ENCODE assay signal across 18 cellular contexts in genomic region chr5:113231653-113232000, GRCh38.
DNase-seq lines count a peak whose midpoint lies in the region; ATAC-seq and TF ChIP-seq lines count a peak whose summit lies in the region.
"Had no signal": no experiment of that assay in that cellular context is flagged by ENCODE, and none has a peak within 500 bp of the region (broad histone marks: within the 10 kb centered on the region; RNA-seq: fewer than 3 reads in every experiment).

No MANE protein-coding gene starts in this region.

- no peak for ATAC-seq in HCT116
- ATAC-seq in foreskin keratinocyte: no peak
- no peak for ATAC-seq in GM18858 (IDR thresholded peaks at IDR 0.05; ENCODE audit: unreplicated experiment)
- ATAC-seq: Panc1 had no signal

- H3K27me3 ChIP-seq in HCT116 (ENCODE audit: insufficient read depth, low read length) (no peaks in the 10 kb centered on the region), SJCRH30 (no peaks in the 10 kb centered on the region), foreskin keratinocyte (no peaks in the 10 kb centered on the region), smooth muscle cell (ENCODE audit: low read depth) (no peaks in the 10 kb centered on the region)

- no peak for TF ChIP-seq CTCF in HCT116 (IDR thresholded peaks at IDR 0.05 in 2 of 3, conservative IDR thresholded peaks at IDR 0.05 in 1 of 3; ENCODE audit: borderline replicate concordance in 1 of 3, insufficient read depth in 1 of 3, low read depth in 2 of 3, low read length in 2 of 3)
- TF ChIP-seq CTCF in foreskin keratinocyte (conservative IDR thresholded peaks at IDR 0.05): no peak
- no peak for TF ChIP-seq CTCF in smooth muscle cell (IDR thresholded peaks at IDR 0.05; ENCODE audit: borderline replicate concordance, insufficient read depth, poor library complexity, severe bottlenecking)

- CTCF ChIA-PET in HCT116 (lab: Charles Lee): no interaction called here

- H3K9me3 ChIP-seq in HCT116 (ENCODE audit: control insufficient read depth in 1 of 2, insufficient read depth in 1 of 2, low read depth in 1 of 2, low read length in 2 of 2): no peaks in the 10 kb centered on the region
- H3K9me3 ChIP-seq in SJCRH30 (replicated peaks): no peaks in the 10 kb centered on the region
- no peaks in the 10 kb centered on the region for H3K9me3 ChIP-seq in smooth muscle cell (replicated peaks; ENCODE audit: low read depth)
- H3K9me3 ChIP-seq: SK-N-SH had no signal

- H2AFZ ChIP-seq in HCT116 (ENCODE audit: low read depth, low read length, poor library complexity, severe bottlenecking): no peak overlapping the region
- H2AFZ ChIP-seq in smooth muscle cell (ENCODE audit: low read depth): no peak overlapping the region

- DNase-seq in HCT116 (ENCODE audit: low read depth, low spot score): no peak
- no peak for DNase-seq in SJCRH30
- no peak for DNase-seq in foreskin keratinocyte
- DNase-seq in smooth muscle cell (lab: John Stamatoyannopoulos, UW; ENCODE audit: unreplicated experiment): no peak
- no peak for DNase-seq in NCI-H2107 (lab: John Stamatoyannopoulos, UW)
- no peak for DNase-seq in NCI-H526 (lab: John Stamatoyannopoulos, UW)
- DNase-seq: DMS 273 treated with DMSO at 0.1 percent for 48 hours, DND-41, MM.1S, NCI-H1092, NCI-H1436 treated with DMSO at 0.1 percent for 48 hours, NCI-H2029, NCI-H2171, NCI-H526 treated with DMSO at 0.1 percent for 48 hours, Right ventricle myocardium superior, SK-N-SH had no signal

- intact Hi-C loops in HCT116 (cut with micrococcal nuclease): no loop called here

- H3F3A ChIP-seq in smooth muscle cell (ENCODE audit: low read depth): no peaks in the 10 kb centered on the region

- H3K9me2 ChIP-seq in HCT116 (ENCODE audit: insufficient read depth): no peaks in the 10 kb centered on the region
- H3K9me2 ChIP-seq: SK-N-SH had no signal

- H3K4me1 ChIP-seq in HCT116 (ENCODE audit: control insufficient read depth in 1 of 2, insufficient read depth in 2 of 2, low read length in 2 of 2): peaks cover 32 to 53% of the 10 kb centered on the region in 2 experiments
- H3K4me1 ChIP-seq in SJCRH30: peaks cover 40% of the 10 kb centered on the region
- H3K4me1 ChIP-seq in foreskin keratinocyte: peaks cover 42% of the 10 kb centered on the region
- H3K4me1 ChIP-seq in smooth muscle cell (ENCODE audit: low read depth): peaks cover 10% of the 10 kb centered on the region

- H3K9ac ChIP-seq in HCT116 (ENCODE audit: low read length): no peak overlapping the region
- H3K9ac ChIP-seq in smooth muscle cell (ENCODE audit: low read depth): no peak overlapping the region
- H3K9ac ChIP-seq: SK-N-SH had no signal

- H3K36me3 ChIP-seq in HCT116 (ENCODE audit: control insufficient read depth in 1 of 2, insufficient read depth in 2 of 2, low read length in 2 of 2): no peaks in the 10 kb centered on the region
- H3K36me3 ChIP-seq in SJCRH30: no peaks in the 10 kb centered on the region
- no peaks in the 10 kb centered on the region for H3K36me3 ChIP-seq in smooth muscle cell (ENCODE audit: low read depth)

- no peaks in the 10 kb centered on the region for H3K79me2 ChIP-seq in HCT116 (ENCODE audit: insufficient read depth, low read length)
- H3K79me2 ChIP-seq in smooth muscle cell (ENCODE audit: low read depth): no peaks in the 10 kb centered on the region

- TF ChIP-seq POLR2A in HCT116 (IDR thresholded peaks at IDR 0.05; ENCODE audit: borderline replicate concordance, extremely low read depth, insufficient read depth, insufficient read length): no peak

- H3K27ac ChIP-seq in HCT116 (ENCODE audit: low read depth, low read length) (no peak overlapping the region), SJCRH30 (peak overlapping the region; percentile 24), foreskin keratinocyte (peak overlapping the region; percentile 63), smooth muscle cell (ENCODE audit: low read depth) (peak overlapping the region; percentile 58)

- RAD21 ChIA-PET in HCT116 (lab: Charles Lee; ENCODE audit: low non-redundant PET in 1 of 2, low total read pairs in 2 of 2, uncharacterized antibody in 2 of 2, unreplicated experiment in 2 of 2): no interaction called here

- H4K20me1 ChIP-seq in HCT116 (ENCODE audit: insufficient read depth): no peaks in the 10 kb centered on the region
- H4K20me1 ChIP-seq in smooth muscle cell (ENCODE audit: low read depth): peaks cover 11% of the 10 kb centered on the region

- no TSS peak for BruUV-seq in HCT116 (replicated peaks; lab: Mats Ljungman, UMichigan)

- WGBS in smooth muscle cell (ENCODE audit: low lambda C conversion rate): 62% methylated on average over 1 of the region's 1 CpG

- POLR2A ChIA-PET in HCT116 (lab: Charles Lee): no interaction called here

- no peak for TF ChIP-seq RAD21 in HCT116 (IDR thresholded peaks at IDR 0.05; ENCODE audit: low read depth)

- H3K4me2 ChIP-seq in HCT116 (ENCODE audit: low read length) (peak overlapping the region; percentile 40), smooth muscle cell (peak overlapping the region; percentile 58)
- H3K4me2 ChIP-seq: SK-N-SH had no signal

- H3K4me3 ChIP-seq in HCT116 (replicated peaks in 1 of 2; ENCODE audit: low read depth in 1 of 2, low read length in 2 of 2): no peak overlapping the region
- no peak overlapping the region for H3K4me3 ChIP-seq in SJCRH30
- no peak overlapping the region for H3K4me3 ChIP-seq in smooth muscle cell

TF ChIP-seq in HCT116, 20 proteins besides CTCF, POLR2A, EP300 and RAD21:
- no peak for TF ChIP-seq JUND (IDR thresholded peaks at IDR 0.05)
- no peak for TF ChIP-seq EZH2 (IDR thresholded peaks at IDR 0.05)
- no peak for TF ChIP-seq EZH2phosphoT487 (IDR thresholded peaks at IDR 0.05; ENCODE audit: borderline replicate concordance)
- TF ChIP-seq ZBTB33 (IDR thresholded peaks at IDR 0.05; ENCODE audit: extremely low read depth, insufficient replicate concordance, low read length): no peak
- TF ChIP-seq SRF (IDR thresholded peaks at IDR 0.05; ENCODE audit: low read depth): no peak
- TF ChIP-seq EGR1 (IDR thresholded peaks at IDR 0.05; ENCODE audit: low read depth): no peak
- TF ChIP-seq MAX (IDR thresholded peaks at IDR 0.05): no peak
- TF ChIP-seq ZNF274 (IDR thresholded peaks at IDR 0.05; ENCODE audit: low read depth, low read length): no peak
- no peak for TF ChIP-seq ATF3 (IDR thresholded peaks at IDR 0.05)
- TF ChIP-seq ZFX (IDR thresholded peaks at IDR 0.05): no peak
- TF ChIP-seq CBX3 (IDR thresholded peaks at IDR 0.05; ENCODE audit: low read depth): no peak
- no peak for TF ChIP-seq POLR2AphosphoS5 (IDR thresholded peaks at IDR 0.05; ENCODE audit: low read depth, low read length)
- TF ChIP-seq TCF7L2 (IDR thresholded peaks at IDR 0.05; ENCODE audit: borderline replicate concordance, extremely low read depth, insufficient read depth, insufficient read length): no peak
- no peak for TF ChIP-seq FOSL1 (IDR thresholded peaks at IDR 0.05; ENCODE audit: low read depth)
- no peak for TF ChIP-seq SIN3A (IDR thresholded peaks at IDR 0.05; ENCODE audit: low read depth)
- no peak for TF ChIP-seq YY1 (IDR thresholded peaks at IDR 0.05; ENCODE audit: extremely low read depth, insufficient replicate concordance, low read depth, low read length)
